In the genomic region with DNA sequence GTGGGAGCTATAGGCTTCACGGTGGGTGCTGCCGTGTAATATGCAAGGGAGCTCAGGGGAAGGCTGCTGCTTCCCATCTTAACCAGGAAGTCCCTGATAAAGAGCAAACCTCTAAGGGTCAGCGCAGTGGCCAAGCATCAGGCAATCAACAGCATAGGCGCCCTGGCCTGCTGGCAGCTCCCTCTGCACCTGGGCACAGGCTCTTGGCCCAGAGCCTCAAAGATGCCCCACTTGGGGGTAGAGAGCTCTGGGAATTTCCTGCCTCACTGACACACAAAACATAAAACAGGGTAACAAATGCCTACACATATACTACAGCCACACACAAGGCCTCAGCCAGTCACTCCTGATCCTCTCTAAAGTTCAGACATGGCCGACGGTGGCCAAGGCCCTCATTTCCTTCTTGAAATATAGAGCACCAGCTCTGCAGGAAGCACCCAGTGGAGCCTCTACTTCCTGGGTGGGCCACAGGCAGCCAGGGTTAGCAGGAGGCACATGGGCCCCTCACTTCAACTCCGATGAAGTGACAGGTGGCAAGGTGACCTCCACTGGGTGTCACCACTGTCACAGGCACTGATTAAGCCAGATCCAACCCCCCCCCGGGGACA, we compare ENCODE assay signal across 21 cellular contexts. TPM values are rescaled to one million over a fixed set of nuclear protein-coding genes. Genes with fewer than 3 reads are reported as not detected.
DNase-seq lines count a peak whose midpoint lies in the region; ATAC-seq lines count a peak whose summit lies in the region.
"Had no signal": no experiment of that assay in that cellular context is flagged by ENCODE, and none has a peak within 500 bp of the region (broad histone marks: within the 10 kb centered on the region; RNA-seq: fewer than 3 reads in every experiment).

No MANE protein-coding gene starts in this region.

- peak overlapping the region; percentile 31; the same call in 1 of the 2 replicates for H3K27ac ChIP-seq in BLaER1
- H3K27ac ChIP-seq in CD4-positive, CD25-positive, alpha-beta regulatory T cell (ENCODE audit: insufficient read depth, low read length, poor library complexity, severe bottlenecking): no peak overlapping the region
- H3K27ac ChIP-seq: KMS-11 had no signal

- no peak overlapping the region for H3K4me3 ChIP-seq in BLaER1
- no peak overlapping the region for H3K4me3 ChIP-seq in CD4-positive, CD25-positive, alpha-beta regulatory T cell (ENCODE audit: low read depth, low read length)
- H3K4me3 ChIP-seq: GM23338 had no signal

- peak overlapping the region in 2 of 4 donors; percentile 11 to 57 for H3K4me3 Mint-ChIP-seq in CD4-positive, CD25-positive, alpha-beta regulatory T cell
- peak overlapping the region; percentile 37 for H3K4me3 Mint-ChIP-seq in T-helper 17 cell
- no peak overlapping the region for H3K4me3 Mint-ChIP-seq in central memory CD8-positive, alpha-beta T cell
- H3K4me3 Mint-ChIP-seq: CD4-positive, alpha-beta T cell; GM23338 had no signal

- H3K27me3 Mint-ChIP-seq in CD4-positive, CD25-positive, alpha-beta regulatory T cell: no peaks in the 10 kb centered on the region
- no peaks in the 10 kb centered on the region for H3K27me3 Mint-ChIP-seq in T-helper 17 cell
- no peaks in the 10 kb centered on the region for H3K27me3 Mint-ChIP-seq in central memory CD8-positive, alpha-beta T cell
- H3K27me3 Mint-ChIP-seq: CD4-positive, alpha-beta T cell had no signal

- H3K4me1 ChIP-seq in BLaER1: peaks cover 29% of the 10 kb centered on the region
- H3K4me1 ChIP-seq in CD4-positive, CD25-positive, alpha-beta regulatory T cell (ENCODE audit: control insufficient read depth, insufficient read depth, low read length, poor library complexity, severe bottlenecking): peaks cover 6% of the 10 kb centered on the region

- H3K36me3 Mint-ChIP-seq in CD4-positive, CD25-positive, alpha-beta regulatory T cell: peaks cover 42% of the 10 kb centered on the region
- no peaks in the 10 kb centered on the region for H3K36me3 Mint-ChIP-seq in T-helper 17 cell (ENCODE audit: low read depth)
- H3K36me3 Mint-ChIP-seq in central memory CD8-positive, alpha-beta T cell (ENCODE audit: insufficient read depth): peaks cover 6% of the 10 kb centered on the region

- no peaks in the 10 kb centered on the region for H3K27me3 ChIP-seq in BLaER1
- no peaks in the 10 kb centered on the region for H3K27me3 ChIP-seq in CD4-positive, CD25-positive, alpha-beta regulatory T cell (ENCODE audit: control insufficient read depth, insufficient read depth, low read length)

- peaks cover 15 to 29% (median 21%) of the 10 kb centered on the region in 4 donors for H3K4me1 Mint-ChIP-seq in CD4-positive, CD25-positive, alpha-beta regulatory T cell
- peaks cover 35% of the 10 kb centered on the region for H3K4me1 Mint-ChIP-seq in T-helper 17 cell
- H3K4me1 Mint-ChIP-seq in central memory CD8-positive, alpha-beta T cell: peaks cover 29% of the 10 kb centered on the region

- peaks cover 18% of the 10 kb centered on the region for H3K36me3 ChIP-seq in BLaER1
- peaks cover 5% of the 10 kb centered on the region for H3K36me3 ChIP-seq in CD4-positive, CD25-positive, alpha-beta regulatory T cell (ENCODE audit: control insufficient read depth, insufficient read depth, low read length)

- peak overlapping the region; percentile 57 for H3K4me2 ChIP-seq in BLaER1
- H3K4me2 ChIP-seq: GM23338, KMS-11 had no signal

- H4K20me1 ChIP-seq in BLaER1: no peaks in the 10 kb centered on the region

- peak in 1 of 2 donors; percentile 46 for ATAC-seq in CD4-positive, CD25-positive, alpha-beta regulatory T cell (ENCODE audit: low read depth in 2 of 2)
- ATAC-seq in T-helper 17 cell (no peak), HG03521 (IDR thresholded peaks at IDR 0.05; ENCODE audit: unreplicated experiment) (no peak)
- ATAC-seq in central memory CD8-positive, alpha-beta T cell (replicated peaks; ENCODE audit: extremely low read depth, poor library complexity, severe bottlenecking): peak; percentile 28
- ATAC-seq: GM23338 had no signal

- H3K9ac ChIP-seq in BLaER1: no peak overlapping the region
- H3K9ac ChIP-seq: KMS-11 had no signal

- peak in 1 of 3 donors; percentile 30 for DNase-seq in CD4-positive, CD25-positive, alpha-beta regulatory T cell
- DNase-seq in T-helper 17 cell (no peak), H4 (ENCODE audit: low spot score) (no peak), HuH-7.5 (ENCODE audit: low spot score) (no peak)
- DNase-seq in central memory CD8-positive, alpha-beta T cell (ENCODE audit: low spot score in 2 of 2): no peak
- DNase-seq: ACHN; AML-193; CD4-positive, alpha-beta T cell; DMS79 treated with DMSO at 0.1 percent for 48 hours; NCI-H1105; NCI-H1694; NCI-H2107; NCI-H345; NCI-H526 treated with DMSO at 0.1 percent for 48 hours; NK-92 treated with Interleukin-12 subunit alpha and Interleukin-12 subunit beta, amount 100 ng/mL, for 24 hours; OCI-M1; SIG-M5 had no signal

- H3K9me3 ChIP-seq in BLaER1 (no peaks in the 10 kb centered on the region; the same call in 1 of the 2 replicates), T-helper 17 cell (ENCODE audit: control insufficient read depth, low read length, poor library complexity, severe bottlenecking) (no peaks in the 10 kb centered on the region)
- no peaks in the 10 kb centered on the region for H3K9me3 ChIP-seq in CD4-positive, CD25-positive, alpha-beta regulatory T cell (ENCODE audit: control insufficient read depth in 2 of 2, low read length in 2 of 2)

- peak overlapping the region; percentile 66 to 91 (median 88) for H3K27ac Mint-ChIP-seq in CD4-positive, CD25-positive, alpha-beta regulatory T cell
- peak overlapping the region; percentile 65 for H3K27ac Mint-ChIP-seq in T-helper 17 cell
- H3K27ac Mint-ChIP-seq in central memory CD8-positive, alpha-beta T cell (ENCODE audit: low read depth): peak overlapping the region; percentile 43
- H3K27ac Mint-ChIP-seq: CD4-positive, alpha-beta T cell had no signal

- H3K9me3 Mint-ChIP-seq in CD4-positive, CD25-positive, alpha-beta regulatory T cell: peaks cover 0 to 2% (median 0%) of the 10 kb centered on the region in 7 donors
- H3K9me3 Mint-ChIP-seq in central memory CD8-positive, alpha-beta T cell: no peaks in the 10 kb centered on the region
- H3K9me3 Mint-ChIP-seq: CD4-positive, alpha-beta T cell; GM23338 had no signal

RNA-seq across cellular contexts. Expression of gene SLC41A3, which starts 20.5 kb away (rescaled TPM):
- 40.3 TPM for total RNA-seq in CD4-positive, CD25-positive, alpha-beta regulatory T cell
- polyA plus RNA-seq in CD4-positive, CD25-positive, alpha-beta regulatory T cell: 10 to 100 TPM; 31.2 to 51.3 (median 38.2) TPM
- total RNA-seq in T-helper 17 cell: 10 to 100 TPM; 34.3 to 34.7 TPM
- total RNA-seq in H4 (2014; rRNA removed; shearing (Covaris generic)): 34.5 and 43.6 TPM in 2 replicates
